23 cellular contexts compared by ENCODE assay signal in genomic region chr17:34840758-34841157, GRCh38.
DNase-seq lines count a peak whose midpoint lies in the region; ATAC-seq, FAIRE-seq and TF ChIP-seq lines count a peak whose summit lies in the region.
"Had no signal": no experiment of that assay in that cellular context is flagged by ENCODE, and none has a peak within 500 bp of the region (broad histone marks: within the 10 kb centered on the region; RNA-seq: fewer than 3 reads in every experiment).

No MANE protein-coding gene starts in this region.

- peaks cover 47% of the 10 kb centered on the region for H3K4me1 ChIP-seq in CD8-positive, alpha-beta T cell (ENCODE audit: insufficient read depth, low read length)
- H3K4me1 ChIP-seq in MM.1S (ENCODE audit: low read length), result no peaks in the 10 kb centered on the region
- H3K4me1 ChIP-seq in H1 (replicated peaks in 1 of 4; ENCODE audit: control insufficient read depth in 3 of 4, insufficient read depth in 4 of 4, low read length in 3 of 4), result peaks cover 0 to 7% (median 4%) of the 10 kb centered on the region in 4 experiments; a peak in 4 of 7 replicates
- H3K4me1 ChIP-seq in colonic mucosa, result no peaks in the 10 kb centered on the region

- WGBS in H1 (ENCODE audit: extremely low coverage in 1 of 2, insufficient coverage in 1 of 2, insufficient read length in 1 of 2, insufficient replicate concordance in 2 of 2, low coverage in 1 of 2, low lambda C conversion rate in 2 of 2, missing lambda C conversion rate in 1 of 2), 2 experiments, result 58% methylated on average over 3 of the region's 3 CpGs; no CpG with 5 or more reads in 1 of the 2 experiments

- peak overlapping the region; percentile 3 for H3K27ac Mint-ChIP-seq in activated CD4-positive, alpha-beta T cell treated with anti-CD3 and anti-CD28 coated beads, Interleukin-2, amount 10 ng/mL, durations not matched to agents 7 days and 5 days
- H3K27ac Mint-ChIP-seq in CD8-positive, alpha-beta T cell, result peak overlapping the region; percentile 86
- H3K27ac Mint-ChIP-seq: brain; dendritic cell treated with granulocyte-macrophage colony-stimulating factor and Interleukin-4, amounts not matched to agents 40 ng/mL and 50 ng/mL, for 4 days; nephron progenitor cell; T-helper 2 cell treated with Interferon-gamma antibody and Interleukin-4, amounts not matched to agents 5 μg/mL and 100 μg/mL, for 36 hours had no signal

- TF ChIP-seq CTCF in CD8-positive, alpha-beta T cell (IDR thresholded peaks at IDR 0.05), result no peak
- TF ChIP-seq CTCF in MM.1S (IDR thresholded peaks at IDR 0.05; ENCODE audit: low read length) (no peak), H1 (IDR thresholded peaks at IDR 0.05; ENCODE audit: control extremely low read depth in 1 of 3, insufficient read depth in 1 of 3, low read depth in 1 of 3, low read length in 3 of 3) (no peak), GM10266 (IDR thresholded peaks at IDR 0.05; ENCODE audit: control insufficient read depth, insufficient read depth, low read depth, missing control alignments) (no peak), colonic mucosa (IDR thresholded peaks at IDR 0.05) (no peak)

- no peak overlapping the region for H4K8ac ChIP-seq in H1 (ENCODE audit: extremely low read depth, insufficient read depth, low read length)

- H3K18ac ChIP-seq in H1 (ENCODE audit: extremely low read depth, low read length), result no peak overlapping the region

- H3K9me3 ChIP-seq in CD8-positive, alpha-beta T cell (ENCODE audit: low read length), result no peaks in the 10 kb centered on the region
- H3K9me3 ChIP-seq in MM.1S (replicated peaks; ENCODE audit: insufficient read depth, low read length) (no peaks in the 10 kb centered on the region), H1 (ENCODE audit: insufficient read depth in 2 of 2, low read depth in 1 of 2, low read length in 1 of 2) (no peaks in the 10 kb centered on the region), colonic mucosa (no peaks in the 10 kb centered on the region)

- no peaks in the 10 kb centered on the region for H3K79me1 ChIP-seq in H1 (ENCODE audit: low read depth, low read length)

- no peaks in the 10 kb centered on the region for H3K9me2 ChIP-seq in MM.1S (replicated peaks; ENCODE audit: insufficient read depth, low read length)

- H3K4me2 ChIP-seq in MM.1S (ENCODE audit: low read depth, low read length) (no peak overlapping the region), H1 (ENCODE audit: insufficient read depth in 1 of 2, low read depth in 2 of 2, low read length in 2 of 2) (no peak overlapping the region; a peak in 1 of 4 replicates)
- H3K4me2 ChIP-seq: KMS-11, smooth muscle cell had no signal

- intact Hi-C loops in CD8-positive, alpha-beta T cell (cut with DNase I, micrococcal nuclease), result no loop called here
- intact Hi-C loops in colonic mucosa (cut with DNase I), result no loop called here

- peak overlapping the region; percentile 49; the same call in 1 of the 2 replicates for H2BK5ac ChIP-seq in H1 (ENCODE audit: low read depth, low read length)

- H3K23me2 ChIP-seq in H1 (ENCODE audit: low read depth, low read length), result no peaks in the 10 kb centered on the region

- no peak overlapping the region for H3K4me3 ChIP-seq in CD8-positive, alpha-beta T cell (ENCODE audit: low read depth, low read length)
- H3K4me3 ChIP-seq in MM.1S (ENCODE audit: low read length) (no peak overlapping the region), H1 (ENCODE audit: extremely low read depth in 1 of 4, insufficient read depth in 2 of 4, low read depth in 3 of 4, low read length in 4 of 4) (no peak overlapping the region), colonic mucosa (no peak overlapping the region)
- H3K4me3 ChIP-seq: smooth muscle cell had no signal

- DNase-seq in activated CD4-positive, alpha-beta T cell treated with anti-CD3 and anti-CD28 coated beads, Interleukin-2, amount 10 ng/mL, durations not matched to agents 7 days and 5 days, result peak; percentile 10
- DNase-seq in activated CD4-positive, alpha-beta T cell treated with anti-CD3 and anti-CD28 coated beads for 48 hours, result no peak
- DNase-seq in CD8-positive, alpha-beta T cell, result peak in 1 of 7 experiments; percentile 52
- DNase-seq in MM.1S (peak; percentile 41), H1 (ENCODE audit: low read depth in 1 of 2, low spot score in 2 of 2) (peak in 1 of 2 experiments; percentile 48), GM10266 (ENCODE audit: extremely low spot score) (no peak), colonic mucosa (no peak)
- DNase-seq: activated CD8-positive, alpha-beta memory T cell treated with anti-CD3 and anti-CD28 coated beads, Interleukin-2, amount 50 U/mL, for 4 hours; EL; foreskin fibroblast; NCI-H1105 treated with DMSO at 0.1 percent for 48 hours; NCI-H2107; NCI-H524 treated with DMSO at 0.1 percent for 48 hours; nephron progenitor cell; SIG-M5 had no signal

- H3K36me3 Mint-ChIP-seq in activated CD4-positive, alpha-beta T cell treated with anti-CD3 and anti-CD28 coated beads, Interleukin-2, amount 10 ng/mL, durations not matched to agents 7 days and 5 days (ENCODE audit: low read depth), result no peaks in the 10 kb centered on the region
- H3K36me3 Mint-ChIP-seq in CD8-positive, alpha-beta T cell, result no peaks in the 10 kb centered on the region
- H3K36me3 Mint-ChIP-seq: brain had no signal

- no peaks in the 10 kb centered on the region for H3K79me2 ChIP-seq in MM.1S (ENCODE audit: low read length)
- no peaks in the 10 kb centered on the region for H3K79me2 ChIP-seq in H1 (ENCODE audit: control insufficient read depth in 1 of 2, insufficient read depth in 2 of 2, low read length in 2 of 2)

- no peaks in the 10 kb centered on the region for H4K20me1 ChIP-seq in MM.1S (ENCODE audit: insufficient read depth, low read length)
- no peaks in the 10 kb centered on the region for H4K20me1 ChIP-seq in H1 (replicated peaks in 1 of 2; ENCODE audit: control insufficient read depth in 1 of 2, insufficient read depth in 2 of 2, low read length in 2 of 2)

- no peaks in the 10 kb centered on the region for H3F3A ChIP-seq in MM.1S (ENCODE audit: insufficient read depth, low read length)

- CTCF ChIA-PET in activated CD4-positive, alpha-beta T cell treated with anti-CD3 and anti-CD28 coated beads, Interleukin-2, amount 10 ng/mL, durations not matched to agents 7 days and 5 days (lab: Charles Lee), result no interaction called here
- CTCF ChIA-PET in CD8-positive, alpha-beta T cell (lab: Charles Lee), result interaction anchor here (1.1 kb wide), 1 partner anchor 24 kb away, joined by 3 read pairs; no protein-coding TSS in a partner anchor
- CTCF ChIA-PET in H1 (lab: Charles Lee; ENCODE audit: partially characterized antibody), result interaction anchor here (0.7 to 2.0 kb wide), 7 partner anchors 9 to 421 kb away, joined by 3 to 12 read pairs (median 5); no protein-coding TSS in a partner anchor

- no peak for FAIRE-seq in H1 (lab: Jason Lieb, UNC)
- FAIRE-seq: A204.1 had no signal

- no peak for TF ChIP-seq POLR2A in H1 (IDR thresholded peaks at IDR 0.05; ENCODE audit: control extremely low read depth in 1 of 2, low read depth in 2 of 2, low read length in 2 of 2)

- no peak overlapping the region for H2BK120ac ChIP-seq in H1 (replicated peaks; ENCODE audit: low read depth, low read length)

- no peak overlapping the region for H3K4me3 Mint-ChIP-seq in activated CD4-positive, alpha-beta T cell treated with anti-CD3 and anti-CD28 coated beads, Interleukin-2, amount 10 ng/mL, durations not matched to agents 7 days and 5 days
- H3K4me3 Mint-ChIP-seq in CD8-positive, alpha-beta T cell, result no peak overlapping the region
- H3K4me3 Mint-ChIP-seq: brain; dendritic cell treated with granulocyte-macrophage colony-stimulating factor and Interleukin-4, amounts not matched to agents 40 ng/mL and 50 ng/mL, for 4 days; nephron progenitor cell; T-helper 2 cell treated with Interferon-gamma antibody and Interleukin-4, amounts not matched to agents 5 μg/mL and 100 μg/mL, for 36 hours had no signal

- no peak overlapping the region for H4K5ac ChIP-seq in H1 (ENCODE audit: insufficient read length, low read depth, low read length)

- H3K14ac ChIP-seq in H1 (ENCODE audit: insufficient read length), result no peak overlapping the region

- H2AK5ac ChIP-seq in H1 (ENCODE audit: low read depth, low read length), result peak overlapping the region; percentile 83; the same call in 1 of the 2 replicates

- no peak overlapping the region for H3K23ac ChIP-seq in H1 (ENCODE audit: insufficient read length)

- no peak overlapping the region for H3K56ac ChIP-seq in H1 (replicated peaks; ENCODE audit: insufficient read length, low read depth, low read length)

- H2BK12ac ChIP-seq in H1 (ENCODE audit: low read depth, low read length), result peak overlapping the region; percentile 86; the same call in 1 of the 2 replicates

- no peak for TF ChIP-seq RAD21 in H1 (IDR thresholded peaks at IDR 0.05 in 1 of 2, conservative IDR thresholded peaks at IDR 0.05 in 1 of 2; ENCODE audit: low read depth in 2 of 2, low read length in 2 of 2)

- H3K36me3 ChIP-seq in CD8-positive, alpha-beta T cell (ENCODE audit: insufficient read depth, low read length), result no peaks in the 10 kb centered on the region
- H3K36me3 ChIP-seq in MM.1S (replicated peaks; ENCODE audit: insufficient read depth, low read length) (no peaks in the 10 kb centered on the region), H1 (ENCODE audit: control insufficient read depth in 2 of 4, insufficient read depth in 4 of 4, low read length in 3 of 4) (no peaks in the 10 kb centered on the region; a peak in 1 of 8 replicates), colonic mucosa (no peaks in the 10 kb centered on the region)

- peaks cover 7% of the 10 kb centered on the region for H3K4me1 Mint-ChIP-seq in activated CD4-positive, alpha-beta T cell treated with anti-CD3 and anti-CD28 coated beads, Interleukin-2, amount 10 ng/mL, durations not matched to agents 7 days and 5 days
- peaks cover 21% of the 10 kb centered on the region for H3K4me1 Mint-ChIP-seq in CD8-positive, alpha-beta T cell (ENCODE audit: low read depth)

- H4K91ac ChIP-seq in H1 (replicated peaks; ENCODE audit: insufficient read length, low read length), result peak overlapping the region; percentile 54

- POLR2A ChIA-PET in activated CD4-positive, alpha-beta T cell treated with anti-CD3 and anti-CD28 coated beads, Interleukin-2, amount 10 ng/mL, durations not matched to agents 7 days and 5 days (lab: Charles Lee), result no interaction called here
- POLR2A ChIA-PET in CD8-positive, alpha-beta T cell (lab: Charles Lee), result interaction anchor here (1.0 kb wide), 1 partner anchor 120 kb away, joined by 3 read pairs; no protein-coding TSS in a partner anchor
- POLR2A ChIA-PET in H1 (lab: Charles Lee; ENCODE audit: partially characterized antibody), result interaction anchor here (0.7 to 2.0 kb wide), 2 partner anchors 11 to 18 kb away, joined by 3 to 7 read pairs; no protein-coding TSS in a partner anchor

- H3K27ac ChIP-seq in CD8-positive, alpha-beta T cell (ENCODE audit: low read depth, low read length), result no peak overlapping the region
- H3K27ac ChIP-seq in MM.1S (ENCODE audit: low read length) (no peak overlapping the region), H1 (ENCODE audit: low read depth, low read length) (no peak overlapping the region), colonic mucosa (no peak overlapping the region)
- H3K27ac ChIP-seq: KMS-11 had no signal

- 0 out of 2 replicates have a peak overlapping the region, but pooled peaks have one; percentile 68 for H2BK20ac ChIP-seq in H1 (ENCODE audit: low read length)

- H3K27me3 ChIP-seq in CD8-positive, alpha-beta T cell (ENCODE audit: insufficient read depth, low read length), result no peaks in the 10 kb centered on the region
- H3K27me3 ChIP-seq in MM.1S (replicated peaks; ENCODE audit: insufficient read depth, low read length) (no peaks in the 10 kb centered on the region), H1 (replicated peaks in 1 of 4; ENCODE audit: control insufficient read depth in 3 of 4, extremely low read depth in 1 of 4, insufficient read depth in 3 of 4, low read length in 3 of 4) (no peaks in the 10 kb centered on the region), colonic mucosa (no peaks in the 10 kb centered on the region)

- H3K9ac ChIP-seq in MM.1S (ENCODE audit: low read length), result no peak overlapping the region
- no peak overlapping the region for H3K9ac ChIP-seq in H1 (replicated peaks in 1 of 4; ENCODE audit: extremely low read depth in 1 of 4, low read depth in 3 of 4, low read length in 3 of 4)
- H3K9ac ChIP-seq in colonic mucosa (ENCODE audit: low read depth in 2 of 2, low read length in 2 of 2), result no peak overlapping the region
- H3K9ac ChIP-seq: KMS-11 had no signal

- H2AFZ ChIP-seq in MM.1S (ENCODE audit: low read length) (no peak overlapping the region), H1 (ENCODE audit: low read length) (no peak overlapping the region)

- H2BK15ac ChIP-seq in H1 (ENCODE audit: low read length), result peak overlapping the region; percentile 40; the same call in 1 of the 2 replicates

- H3K27me3 Mint-ChIP-seq in activated CD4-positive, alpha-beta T cell treated with anti-CD3 and anti-CD28 coated beads, Interleukin-2, amount 10 ng/mL, durations not matched to agents 7 days and 5 days, result no peaks in the 10 kb centered on the region
- peaks cover 4% of the 10 kb centered on the region for H3K27me3 Mint-ChIP-seq in CD8-positive, alpha-beta T cell (ENCODE audit: low read depth)
- H3K27me3 Mint-ChIP-seq: dendritic cell treated with granulocyte-macrophage colony-stimulating factor and Interleukin-4, amounts not matched to agents 40 ng/mL and 50 ng/mL, for 4 days had no signal

- no peak overlapping the region for H3K4ac ChIP-seq in H1 (replicated peaks; ENCODE audit: insufficient read length, low read depth, low read length)

- ATAC-seq in CD8-positive, alpha-beta T cell, result no peak
- ATAC-seq in HG02885 (IDR thresholded peaks at IDR 0.05; ENCODE audit: poor library complexity, unreplicated experiment), result no peak
- ATAC-seq: activated CD4-positive, CD25-positive, alpha-beta regulatory T cell treated with anti-CD3 and anti-CD28 coated beads, Interleukin-2, amount 50 U/mL, for 24 hours had no signal

- no peaks in the 10 kb centered on the region for H3K9me3 Mint-ChIP-seq in activated CD4-positive, alpha-beta T cell treated with anti-CD3 and anti-CD28 coated beads, Interleukin-2, amount 10 ng/mL, durations not matched to agents 7 days and 5 days
- H3K9me3 Mint-ChIP-seq in CD8-positive, alpha-beta T cell, result no peaks in the 10 kb centered on the region
- H3K9me3 Mint-ChIP-seq: dendritic cell treated with granulocyte-macrophage colony-stimulating factor and Interleukin-4, amounts not matched to agents 40 ng/mL and 50 ng/mL, for 4 days; nephron progenitor cell; T-helper 2 cell treated with Interferon-gamma antibody and Interleukin-4, amounts not matched to agents 5 μg/mL and 100 μg/mL, for 36 hours had no signal

- TF ChIP-seq EP300 in H1 (IDR thresholded peaks at IDR 0.05; ENCODE audit: borderline replicate concordance in 1 of 2, low read depth in 2 of 2, low read length in 2 of 2), result no peak

Comparison
In these comparisons a context has a peak if more than half of its experiments do, and no peak if none do; other contexts are left out.
1. DNase-seq: peak in activated CD4-positive, alpha-beta T cell treated with anti-CD3 and anti-CD28 coated beads, Interleukin-2, amount 10 ng/mL, durations not matched to agents 7 days and 5 days (single experiment) and MM.1S (single experiment); none in activated CD4-positive, alpha-beta T cell treated with anti-CD3 and anti-CD28 coated beads for 48 hours (single experiment), GM10266 (single experiment) and colonic mucosa (single experiment).